9 cellular contexts compared by ENCODE assay signal in genomic region chr9:98075332-98075805, GRCh38. TPM values are rescaled to one million over a fixed set of nuclear protein-coding genes. Genes with fewer than 3 reads are reported as not detected.
DNase-seq lines count a peak whose midpoint lies in the region; ATAC-seq and TF ChIP-seq lines count a peak whose summit lies in the region.
"Had no signal": no experiment of that assay in that cellular context is flagged by ENCODE, and none has a peak within 500 bp of the region (broad histone marks: within the 10 kb centered on the region; RNA-seq: fewer than 3 reads in every experiment).

No MANE protein-coding gene starts in this region.

- ATAC-seq in naive thymus-derived CD8-positive, alpha-beta T cell: peak; percentile 53 to 56
- ATAC-seq in GM21360 (IDR thresholded peaks at IDR 0.05; ENCODE audit: unreplicated experiment) (no peak), GM19351 (IDR thresholded peaks at IDR 0.05; ENCODE audit: unreplicated experiment) (no peak)

- intact Hi-C loops in CD14-positive monocyte (cut with micrococcal nuclease): loop anchor here (5.0 to 10.0 kb wide), 2 partner anchors 129 to 132 kb away; no protein-coding TSS in a partner anchor

- TF ChIP-seq CTCF in CD14-positive monocyte (IDR thresholded peaks at IDR 0.05): no peak

- H3K4me1 Mint-ChIP-seq in CD14-positive monocyte: peaks cover 34% of the 10 kb centered on the region
- H3K4me1 Mint-ChIP-seq in naive thymus-derived CD8-positive, alpha-beta T cell: peaks cover 5 to 45% (median 36%) of the 10 kb centered on the region in 4 donors

- H3K27me3 Mint-ChIP-seq in CD14-positive monocyte (ENCODE audit: low read depth in 3 of 3): peaks cover 0 to 3% (median 0%) of the 10 kb centered on the region in 3 donors
- no peaks in the 10 kb centered on the region for H3K27me3 Mint-ChIP-seq in naive thymus-derived CD8-positive, alpha-beta T cell

- DNase-seq in CD14-positive monocyte (ENCODE audit: low spot score) (no peak), LHCN-M2 (ENCODE audit: low read depth) (peak; percentile 52), dedifferentiated amniotic fluid mesenchymal stem cell (ENCODE audit: extremely low spot score) (peak; percentile 73), NCI-H774 (lab: John Stamatoyannopoulos, UW) (no peak), NCI-H2107 treated with DMSO at 0.1 percent for 48 hours (lab: John Stamatoyannopoulos, UW; ENCODE audit: unreplicated experiment) (no peak)
- DNase-seq in naive thymus-derived CD8-positive, alpha-beta T cell: peak in 1 of 10 donors; percentile 11
- DNase-seq: effector CD8-positive, alpha-beta T cell had no signal

- peaks cover 34 to 52% of the 10 kb centered on the region in 2 donors for H3K36me3 Mint-ChIP-seq in CD14-positive monocyte
- H3K36me3 Mint-ChIP-seq in naive thymus-derived CD8-positive, alpha-beta T cell: peaks cover 0 to 27% (median 9%) of the 10 kb centered on the region in 3 donors

- no peak overlapping the region for H3K4me3 Mint-ChIP-seq in CD14-positive monocyte
- peak overlapping the region; percentile 19 to 75 (median 65) for H3K4me3 Mint-ChIP-seq in naive thymus-derived CD8-positive, alpha-beta T cell

- H3K27ac Mint-ChIP-seq in CD14-positive monocyte: peak overlapping the region; percentile 38 to 88 (median 76)
- H3K27ac Mint-ChIP-seq in naive thymus-derived CD8-positive, alpha-beta T cell: peak overlapping the region; percentile 93 to 98 (median 96)

- no peaks in the 10 kb centered on the region for H3K9me3 Mint-ChIP-seq in CD14-positive monocyte
- H3K9me3 Mint-ChIP-seq in naive thymus-derived CD8-positive, alpha-beta T cell: no peaks in the 10 kb centered on the region

- POLR2A ChIA-PET in naive thymus-derived CD8-positive, alpha-beta T cell (lab: Charles Lee): interaction anchor here (1.0 to 3.2 kb wide), 6 partner anchors 27 to 181 kb away, joined by 3 to 22 read pairs (median 8); partner anchors contain the start of genes CORO2A, TBC1D2, TRIM14 and TRMO

RNA-seq across cellular contexts. Expression of gene NANS, which starts 18.8 kb away (rescaled TPM):
- 100 to 1,000 TPM in 1 of 2 donors, 10 to 100 TPM in 1; 95.9 to 109 TPM for polyA plus RNA-seq in CD14-positive monocyte
- total RNA-seq in LHCN-M2 (2014; rRNA removed): 68.0 and 73.1 TPM in 2 replicates
- polyA plus RNA-seq in LHCN-M2 (2012): 92.9 TPM
- 10 to 100 TPM; 15.0 to 15.7 TPM for total RNA-seq in naive thymus-derived CD8-positive, alpha-beta T cell
- polyA plus RNA-seq in naive thymus-derived CD8-positive, alpha-beta T cell: 10 to 100 TPM; 28.9 to 32.4 (median 30.9) TPM

RNA-seq across cellular contexts. Expression of gene TRIM14, which starts 43.7 kb away (rescaled TPM):
- polyA plus RNA-seq in CD14-positive monocyte: 10 to 100 TPM; 23.0 to 28.5 TPM
- 6.0 and 8.6 TPM in 2 replicates for total RNA-seq in LHCN-M2 (2014; rRNA removed)
- polyA plus RNA-seq in LHCN-M2 (2012): 6.1 TPM
- 10 to 100 TPM; 76.9 to 78.1 TPM for total RNA-seq in naive thymus-derived CD8-positive, alpha-beta T cell
- 10 to 100 TPM; 48.7 to 84.0 (median 68.4) TPM for polyA plus RNA-seq in naive thymus-derived CD8-positive, alpha-beta T cell

Comparison
In these comparisons a context has a peak if more than half of its experiments do, and no peak if none do; other contexts are left out.
1. DNase-seq: peak in LHCN-M2 (single experiment) and dedifferentiated amniotic fluid mesenchymal stem cell (single experiment); none in CD14-positive monocyte (single experiment), NCI-H774 (single experiment) and NCI-H2107 treated with DMSO at 0.1 percent for 48 hours (single experiment).
2. H3K4me3 Mint-ChIP-seq: peak in naive thymus-derived CD8-positive, alpha-beta T cell (10 of 10); none in CD14-positive monocyte (0 of 2).
3. ATAC-seq: peak in naive thymus-derived CD8-positive, alpha-beta T cell (2 of 2); none in GM21360 (single experiment) and GM19351 (single experiment).